Comparison of ENCODE assay signal across 11 cellular contexts in the genomic region with DNA sequence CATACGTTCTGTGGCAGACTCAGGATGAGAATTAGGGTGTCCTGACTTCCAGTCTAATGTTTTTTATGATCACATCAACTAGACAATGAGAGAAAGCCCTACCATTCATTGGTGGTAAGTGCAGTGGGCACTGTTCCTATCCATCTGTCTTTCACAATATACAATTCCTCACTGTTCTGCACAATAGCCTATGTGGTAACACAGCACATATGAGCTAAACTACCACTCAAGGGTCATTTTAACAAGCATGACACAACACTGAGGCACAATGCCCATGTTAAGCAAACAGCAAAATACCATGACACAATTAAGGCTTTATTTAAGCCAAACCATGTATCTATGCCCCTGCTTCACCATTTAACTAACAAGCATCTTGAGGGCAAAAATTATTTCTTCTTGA. TPM values are rescaled to one million over a fixed set of nuclear protein-coding genes. Genes with fewer than 3 reads are reported as not detected.
DNase-seq lines count a peak whose midpoint lies in the region; ATAC-seq and TF ChIP-seq lines count a peak whose summit lies in the region.
"Had no signal": no experiment of that assay in that cellular context is flagged by ENCODE, and none has a peak within 500 bp of the region (broad histone marks: within the 10 kb centered on the region; RNA-seq: fewer than 3 reads in every experiment).

No MANE protein-coding gene starts in this region.

- peaks cover 18% of the 10 kb centered on the region for H3K4me1 Mint-ChIP-seq in WTC11

- H3K36me3 Mint-ChIP-seq in WTC11, result no peaks in the 10 kb centered on the region

- H3K27me3 Mint-ChIP-seq in WTC11 (ENCODE audit: low read depth), result no peaks in the 10 kb centered on the region

- no peaks in the 10 kb centered on the region for H3K9me3 Mint-ChIP-seq in WTC11

- H3K27me3 ChIP-seq in adipocyte (replicated peaks; ENCODE audit: control insufficient read depth, insufficient read depth, low read length) (no peaks in the 10 kb centered on the region), right cardiac atrium (ENCODE audit: control insufficient read depth, insufficient read depth) (no peaks in the 10 kb centered on the region)

- TF ChIP-seq CTCF in WTC11 (IDR thresholded peaks at IDR 0.05), result no peak

- ATAC-seq in right cardiac atrium (peak; percentile 47 to 71), WTC11 (no peak)

- H3K36me3 ChIP-seq in adipocyte (ENCODE audit: control insufficient read depth, insufficient read depth, low read length, severe bottlenecking), result no peaks in the 10 kb centered on the region
- H3K36me3 ChIP-seq: thoracic aorta had no signal

- H3K9me3 ChIP-seq in adipocyte (ENCODE audit: control insufficient read depth, low read length), result no peaks in the 10 kb centered on the region
- H3K9me3 ChIP-seq in right cardiac atrium (ENCODE audit: control insufficient read depth, low read length), result no peaks in the 10 kb centered on the region
- H3K9me3 ChIP-seq: thoracic aorta had no signal

- H3K4me3 Mint-ChIP-seq in WTC11, result no peak overlapping the region

- POLR2A ChIA-PET in WTC11 (lab: Charles Lee), result no interaction called here

- H3K27ac ChIP-seq in right cardiac atrium (ENCODE audit: low read length), result no peak overlapping the region
- H3K27ac ChIP-seq: thoracic aorta had no signal

- CTCF ChIA-PET in WTC11 (lab: Charles Lee), result interaction anchor here (1.4 kb wide), 1 partner anchor 52 kb away, joined by 3 read pairs; a partner anchor contains a TSS

- DNase-seq in LHCN-M2 (ENCODE audit: low read depth) (peak; percentile 41), adipocyte (ENCODE audit: low read depth) (peak; percentile 84), right cardiac atrium (no peak), skeletal muscle cell (ENCODE audit: low read depth) (peak; percentile 60), WTC11 (ENCODE audit: low spot score) (no peak), LoVo (ENCODE audit: low spot score) (no peak), D341Med (ENCODE audit: low spot score) (no peak)
- DNase-seq: activated CD4-positive, alpha-beta T cell treated with anti-CD3 and anti-CD28 coated beads, Interleukin-2, amount 50 U/mL, for 1 hour; NCI-H187 treated with DMSO at 0.1 percent for 48 hours; SHP77 treated with DMSO at 0.1 percent for 48 hours had no signal

- intact Hi-C loops in right cardiac atrium (cut with DNase I), result no loop called here

- 90% methylated on average over 1 of the region's 1 CpG for WGBS in right cardiac atrium

- H3K4me3 ChIP-seq in adipocyte (ENCODE audit: low read length) (peak overlapping the region; percentile 16), right cardiac atrium (ENCODE audit: low read length) (no peak overlapping the region), skeletal muscle cell (ENCODE audit: low read depth, low read length) (no peak overlapping the region)
- H3K4me3 ChIP-seq: thoracic aorta had no signal

- no peak overlapping the region for H3K27ac Mint-ChIP-seq in WTC11

- H3K4me1 ChIP-seq in adipocyte (ENCODE audit: control insufficient read depth, insufficient read depth, low read length), result peaks cover 36% of the 10 kb centered on the region
- H3K4me1 ChIP-seq in right cardiac atrium (ENCODE audit: control insufficient read depth, insufficient read depth, low read length), result peaks cover 6% of the 10 kb centered on the region

- H3K9ac ChIP-seq in adipocyte (ENCODE audit: low read length), result peak overlapping the region; percentile 24

TF ChIP-seq in WTC11, 78 proteins besides CTCF, POLR2A, EP300 and RAD21:
- TF ChIP-seq, protein P1, sequence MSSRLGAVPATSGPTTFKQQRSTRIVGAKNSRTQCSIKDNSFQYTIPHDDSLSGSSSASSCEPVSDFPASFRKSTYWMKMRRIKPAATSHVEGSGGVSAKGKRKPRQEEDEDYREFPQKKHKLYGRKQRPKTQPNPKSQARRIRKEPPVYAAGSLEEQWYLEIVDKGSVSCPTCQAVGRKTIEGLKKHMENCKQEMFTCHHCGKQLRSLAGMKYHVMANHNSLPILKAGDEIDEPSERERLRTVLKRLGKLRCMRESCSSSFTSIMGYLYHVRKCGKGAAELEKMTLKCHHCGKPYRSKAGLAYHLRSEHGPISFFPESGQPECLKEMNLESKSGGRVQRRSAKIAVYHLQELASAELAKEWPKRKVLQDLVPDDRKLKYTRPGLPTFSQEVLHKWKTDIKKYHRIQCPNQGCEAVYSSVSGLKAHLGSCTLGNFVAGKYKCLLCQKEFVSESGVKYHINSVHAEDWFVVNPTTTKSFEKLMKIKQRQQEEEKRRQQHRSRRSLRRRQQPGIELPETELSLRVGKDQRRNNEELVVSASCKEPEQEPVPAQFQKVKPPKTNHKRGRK (CRISPR knock-in tag; IDR thresholded peaks at IDR 0.05; ENCODE audit: borderline replicate concordance), result no peak
- no peak for TF ChIP-seq CBFB (CRISPR knock-in tag; IDR thresholded peaks at IDR 0.05; ENCODE audit: low read depth)
- TF ChIP-seq ZNF671 (CRISPR knock-in tag; IDR thresholded peaks at IDR 0.05), result no peak
- no peak for TF ChIP-seq NR1H2 (CRISPR knock-in tag; IDR thresholded peaks at IDR 0.05)
- TF ChIP-seq, protein P2, sequence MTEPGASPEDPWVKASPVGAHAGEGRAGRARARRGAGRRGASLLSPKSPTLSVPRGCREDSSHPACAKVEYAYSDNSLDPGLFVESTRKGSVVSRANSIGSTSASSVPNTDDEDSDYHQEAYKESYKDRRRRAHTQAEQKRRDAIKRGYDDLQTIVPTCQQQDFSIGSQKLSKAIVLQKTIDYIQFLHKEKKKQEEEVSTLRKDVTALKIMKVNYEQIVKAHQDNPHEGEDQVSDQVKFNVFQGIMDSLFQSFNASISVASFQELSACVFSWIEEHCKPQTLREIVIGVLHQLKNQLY (CRISPR knock-in tag; IDR thresholded peaks at IDR 0.05), result no peak
- TF ChIP-seq JAZF1 (CRISPR knock-in tag; IDR thresholded peaks at IDR 0.05), result no peak
- TF ChIP-seq, protein P3, sequence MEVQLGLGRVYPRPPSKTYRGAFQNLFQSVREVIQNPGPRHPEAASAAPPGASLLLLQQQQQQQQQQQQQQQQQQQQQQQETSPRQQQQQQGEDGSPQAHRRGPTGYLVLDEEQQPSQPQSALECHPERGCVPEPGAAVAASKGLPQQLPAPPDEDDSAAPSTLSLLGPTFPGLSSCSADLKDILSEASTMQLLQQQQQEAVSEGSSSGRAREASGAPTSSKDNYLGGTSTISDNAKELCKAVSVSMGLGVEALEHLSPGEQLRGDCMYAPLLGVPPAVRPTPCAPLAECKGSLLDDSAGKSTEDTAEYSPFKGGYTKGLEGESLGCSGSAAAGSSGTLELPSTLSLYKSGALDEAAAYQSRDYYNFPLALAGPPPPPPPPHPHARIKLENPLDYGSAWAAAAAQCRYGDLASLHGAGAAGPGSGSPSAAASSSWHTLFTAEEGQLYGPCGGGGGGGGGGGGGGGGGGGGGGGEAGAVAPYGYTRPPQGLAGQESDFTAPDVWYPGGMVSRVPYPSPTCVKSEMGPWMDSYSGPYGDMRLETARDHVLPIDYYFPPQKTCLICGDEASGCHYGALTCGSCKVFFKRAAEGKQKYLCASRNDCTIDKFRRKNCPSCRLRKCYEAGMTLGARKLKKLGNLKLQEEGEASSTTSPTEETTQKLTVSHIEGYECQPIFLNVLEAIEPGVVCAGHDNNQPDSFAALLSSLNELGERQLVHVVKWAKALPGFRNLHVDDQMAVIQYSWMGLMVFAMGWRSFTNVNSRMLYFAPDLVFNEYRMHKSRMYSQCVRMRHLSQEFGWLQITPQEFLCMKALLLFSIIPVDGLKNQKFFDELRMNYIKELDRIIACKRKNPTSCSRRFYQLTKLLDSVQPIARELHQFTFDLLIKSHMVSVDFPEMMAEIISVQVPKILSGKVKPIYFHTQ (CRISPR knock-in tag; IDR thresholded peaks at IDR 0.05), result no peak
- TF ChIP-seq RORB (CRISPR knock-in tag; IDR thresholded peaks at IDR 0.05), result no peak
- TF ChIP-seq MXD4 (CRISPR knock-in tag; IDR thresholded peaks at IDR 0.05; ENCODE audit: borderline replicate concordance), result no peak

RNA-seq across cellular contexts. Expression of a gene that starts 52.3 kb away (rescaled TPM):
- total RNA-seq in LHCN-M2 (2014; rRNA removed) (11.4 and 12.2 TPM in 2 replicates), right cardiac atrium (10 to 100 TPM; 34.2 to 46.6 (median 36.9) TPM), WTC11 (2021) (26.4 to 34.4 TPM (median 29.6 TPM) in 3 replicates)
- polyA plus RNA-seq in LHCN-M2 (2012), result 7.0 TPM
- 13.4 TPM for polyA plus RNA-seq in right cardiac atrium

Comparison
In these comparisons a context has a peak if more than half of its experiments do, and no peak if none do; other contexts are left out.
1. DNase-seq: peak in LHCN-M2 (single experiment), adipocyte (single experiment) and skeletal muscle cell (single experiment); none in right cardiac atrium (0 of 3), WTC11 (single experiment), LoVo (single experiment) and D341Med (single experiment).